In genomic region chr5:102622244-102622643, GRCh38 we compare ENCODE assay signal across 23 cellular contexts.
"Had no signal": no experiment of that assay in that cellular context is flagged by ENCODE, and none has a peak within 500 bp of the region (broad histone marks: within the 10 kb centered on the region; RNA-seq: fewer than 3 reads in every experiment).

No MANE protein-coding gene starts in this region.

- H3K27me3 ChIP-seq: ascending aorta, gastrocnemius medialis, left lung, suprapubic skin, transverse colon had no signal

- H3K27ac Mint-ChIP-seq: activated CD8-positive, alpha-beta T cell treated with anti-CD3 and anti-CD28 coated beads for 36 hours; activated naive CD8-positive, alpha-beta T cell treated with anti-CD3 and anti-CD28 coated beads, Interleukin-2, amount 50 U/mL, for 24 hours; activated T-cell treated with anti-CD3 and anti-CD28 coated beads, Interleukin-2, amount 50 U/mL, for 24 hours; activated T-helper 2 cell treated with anti-CD3 and anti-CD28 coated beads, Interferon-gamma antibody, Interleukin-2, Interleukin-4, amounts not matched to agents 10 μg/mL and 5 μg/mL and 100 μg/mL, durations not matched to agents 14 hours and 24 hours and 36 hours; nephron; stimulated activated naive CD8-positive, alpha-beta T cell treated with anti-CD3 and anti-CD28 coated beads, Interleukin-15, Interleukin-2, amounts not matched to agents 100 ng/mL and 50 ng/mL, for 24 hours; T-cell had no signal

- H3K4me1 Mint-ChIP-seq: activated naive CD8-positive, alpha-beta T cell treated with anti-CD3 and anti-CD28 coated beads, Interleukin-2, amount 50 U/mL, for 24 hours; central memory CD8-positive, alpha-beta T cell; T-cell had no signal

- H3K4me3 ChIP-seq: ascending aorta, gastrocnemius medialis, left lung, suprapubic skin, transverse colon had no signal

- H3K9me3 Mint-ChIP-seq: activated CD8-positive, alpha-beta T cell treated with anti-CD3 and anti-CD28 coated beads for 36 hours; activated naive CD8-positive, alpha-beta T cell treated with anti-CD3 and anti-CD28 coated beads, Interleukin-2, amount 50 U/mL, for 24 hours; activated T-cell treated with anti-CD3 and anti-CD28 coated beads, Interleukin-2, amount 50 U/mL, for 24 hours; activated T-helper 2 cell treated with anti-CD3 and anti-CD28 coated beads, Interferon-gamma antibody, Interleukin-2, Interleukin-4, amounts not matched to agents 10 μg/mL and 5 μg/mL and 100 μg/mL, durations not matched to agents 14 hours and 24 hours and 36 hours; central memory CD8-positive, alpha-beta T cell; nephron; T-cell had no signal

- H3K4me3 Mint-ChIP-seq: activated CD8-positive, alpha-beta T cell treated with anti-CD3 and anti-CD28 coated beads for 36 hours; activated naive CD8-positive, alpha-beta T cell treated with anti-CD3 and anti-CD28 coated beads, Interleukin-2, amount 50 U/mL, for 24 hours; activated T-cell treated with anti-CD3 and anti-CD28 coated beads, Interleukin-2, amount 50 U/mL, for 24 hours; central memory CD8-positive, alpha-beta T cell; nephron; stimulated activated naive CD8-positive, alpha-beta T cell treated with anti-CD3 and anti-CD28 coated beads, Interleukin-15, Interleukin-2, amounts not matched to agents 100 ng/mL and 50 ng/mL, for 24 hours; T-cell had no signal

- H3K4me1 ChIP-seq: ascending aorta, gastrocnemius medialis, left lung, suprapubic skin had no signal

- H3K9me3 ChIP-seq: ascending aorta, gastrocnemius medialis, suprapubic skin, transverse colon had no signal

- H3K27ac ChIP-seq: ascending aorta, gastrocnemius medialis, left lung, suprapubic skin, transverse colon had no signal

- H3K36me3 Mint-ChIP-seq: T-cell had no signal

- DNase-seq: activated CD4-positive, alpha-beta T cell treated with anti-CD3 and anti-CD28 coated beads for 48 hours; activated CD4-positive, CD25-positive, alpha-beta regulatory T cell; activated CD8-positive, alpha-beta T cell treated with anti-CD3 and anti-CD28 coated beads for 36 hours; activated naive CD4-positive, alpha-beta T cell treated with Interleukin-2 at 50 U/mL for 16 hours; activated naive CD8-positive, alpha-beta T cell treated with anti-CD3 and anti-CD28 coated beads, Interleukin-2, amount 50 U/mL, for 24 hours; activated T-cell treated with anti-CD3 and anti-CD28 coated beads, Interleukin-2, amount 50 U/mL, for 24 hours; cortex of kidney; erythroblast; gastrocnemius medialis; head of caudate nucleus; left lung; midbrain; posterior cingulate gyrus; stimulated activated CD4-positive, alpha-beta T cell treated with anti-CD3 and anti-CD28 coated beads, Interleukin-12 subunit alpha, Interleukin-12 subunit beta, amount 100 ng/mL, for 4 hours; stimulated activated CD4-positive, alpha-beta T cell treated with anti-CD3 and anti-CD28 coated beads, Interleukin-1b, Interleukin-23, amount 100 ng/mL, for 48 hours; T-cell; transverse colon had no signal

- ATAC-seq: activated CD8-positive, alpha-beta T cell treated with anti-CD3 and anti-CD28 coated beads for 36 hours; activated naive CD8-positive, alpha-beta T cell treated with anti-CD3 and anti-CD28 coated beads, Interleukin-2, amount 50 U/mL, for 24 hours; gastrocnemius medialis; left lung; T-cell had no signal

- H3K36me3 ChIP-seq: ascending aorta, gastrocnemius medialis, left lung, suprapubic skin, transverse colon had no signal
